9 cellular contexts compared by ENCODE assay signal in the genomic region with DNA sequence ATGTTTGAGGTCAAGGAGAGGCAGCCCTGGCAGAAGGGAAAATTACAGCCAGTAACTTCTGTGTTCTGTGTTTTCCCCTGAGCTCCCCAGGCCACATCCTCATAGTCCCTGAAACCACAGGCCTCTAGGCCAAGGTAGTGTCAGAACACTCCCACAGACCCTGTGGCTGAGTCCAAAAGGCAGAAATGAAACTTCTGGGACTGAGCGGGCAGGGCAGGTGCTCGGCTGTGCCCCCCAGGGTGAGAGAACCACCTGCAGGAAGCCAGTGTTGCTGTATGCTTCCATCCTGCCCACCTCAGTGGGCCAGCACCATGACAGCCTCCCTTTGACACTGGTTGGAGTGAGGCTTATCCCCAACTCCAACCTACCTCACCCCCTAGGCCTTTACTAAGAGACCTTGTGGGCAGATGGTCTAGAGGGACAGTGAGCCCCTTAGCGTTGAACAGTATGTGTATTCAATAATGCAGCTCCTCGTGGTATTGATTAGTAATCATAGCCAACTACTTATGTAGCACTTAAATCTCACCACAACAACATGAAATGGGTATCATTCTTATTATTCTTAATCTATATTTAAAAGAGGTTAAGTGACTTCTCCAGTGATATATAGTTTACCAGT. TPM values are rescaled to one million over a fixed set of nuclear protein-coding genes. Genes with fewer than 3 reads are reported as not detected.
DNase-seq lines count a peak whose midpoint lies in the region; ATAC-seq and TF ChIP-seq lines count a peak whose summit lies in the region.
"Had no signal": no experiment of that assay in that cellular context is flagged by ENCODE, and none has a peak within 500 bp of the region (broad histone marks: within the 10 kb centered on the region; RNA-seq: fewer than 3 reads in every experiment).

No MANE protein-coding gene starts in this region.

- no peak overlapping the region for H3K4me3 ChIP-seq in osteoblast (ENCODE audit: insufficient read depth, low read length)

- H3K9me3 ChIP-seq in osteoblast (ENCODE audit: low read depth, low read length) = no peaks in the 10 kb centered on the region

- DNase-seq in activated T-cell treated with anti-CD3 and anti-CD28 coated beads for 48 hours (ENCODE audit: low read depth) = peak; percentile 11
- DNase-seq in activated T-cell treated with anti-CD3 and anti-CD28 coated beads for 4 hours = no peak
- peak; percentile 13 for DNase-seq in OCI-M1 (lab: John Stamatoyannopoulos, UW)
- DNase-seq in stimulated activated naive B cell treated with anti-CD40 and anti-IgM and Interleukin-4, amounts not matched to agents 10 μg/mL and 1 μg/mL and 100 μg/mL, for 72 hours = peak; percentile 83
- no peak for DNase-seq in inferior parietal cortex (ENCODE audit: extremely low spot score)
- DNase-seq in osteoblast (ENCODE audit: insufficient read length, low spot score, missing footprints) = no peak
- DNase-seq in DMS114 treated with DMSO at 0.1 percent for 48 hours (lab: John Stamatoyannopoulos, UW; ENCODE audit: unreplicated experiment) = no peak
- DNase-seq: SHP77 had no signal

- H3K4me1 ChIP-seq in osteoblast (ENCODE audit: insufficient read depth, low read length) = no peaks in the 10 kb centered on the region

- no peak for TF ChIP-seq CTCF in osteoblast (IDR thresholded peaks at IDR 0.05; ENCODE audit: extremely low read depth, low read depth, low read length)

- peaks cover 13 to 15% of the 10 kb centered on the region in 2 donors for H3K9me3 Mint-ChIP-seq in stimulated activated naive B cell treated with anti-CD40 and anti-IgM and Interleukin-4, amounts not matched to agents 10 μg/mL and 1 μg/mL and 100 μg/mL, for 72 hours

- H3K27ac ChIP-seq in osteoblast (ENCODE audit: low read depth, low read length) = no peak overlapping the region

- H3K27ac Mint-ChIP-seq in stimulated activated naive B cell treated with anti-CD40 and anti-IgM and Interleukin-4, amounts not matched to agents 10 μg/mL and 1 μg/mL and 100 μg/mL, for 72 hours = peak overlapping the region; percentile 87

- H3K4me2 ChIP-seq in osteoblast (ENCODE audit: insufficient read depth, low read length) = no peak overlapping the region

- H3K36me3 ChIP-seq in osteoblast (ENCODE audit: insufficient read depth, low read length) = no peaks in the 10 kb centered on the region

- H3K27me3 ChIP-seq in osteoblast (ENCODE audit: insufficient read depth, low read length) = peaks cover 5% of the 10 kb centered on the region

- no peaks in the 10 kb centered on the region for H3K79me2 ChIP-seq in osteoblast (ENCODE audit: insufficient read depth, low read length)

- peak; percentile 60 for ATAC-seq in HG02938 (IDR thresholded peaks at IDR 0.05; ENCODE audit: unreplicated experiment)
- peak; percentile 97 to 99 for ATAC-seq in stimulated activated naive B cell treated with anti-CD40 and anti-IgM and Interleukin-4, amounts not matched to agents 10 μg/mL and 1 μg/mL and 100 μg/mL, for 72 hours (replicated peaks)

- no peaks in the 10 kb centered on the region for H4K20me1 ChIP-seq in osteoblast (ENCODE audit: insufficient read depth, low read length)

- peaks cover 62 to 81% of the 10 kb centered on the region in 2 donors for H3K36me3 Mint-ChIP-seq in stimulated activated naive B cell treated with anti-CD40 and anti-IgM and Interleukin-4, amounts not matched to agents 10 μg/mL and 1 μg/mL and 100 μg/mL, for 72 hours

- H3K27me3 Mint-ChIP-seq in stimulated activated naive B cell treated with anti-CD40 and anti-IgM and Interleukin-4, amounts not matched to agents 10 μg/mL and 1 μg/mL and 100 μg/mL, for 72 hours = no peaks in the 10 kb centered on the region

- H2AFZ ChIP-seq in osteoblast (ENCODE audit: low read length) = no peak overlapping the region

- H3K4me3 Mint-ChIP-seq in stimulated activated naive B cell treated with anti-CD40 and anti-IgM and Interleukin-4, amounts not matched to agents 10 μg/mL and 1 μg/mL and 100 μg/mL, for 72 hours = peak overlapping the region; percentile 10 to 30

- H3K4me1 Mint-ChIP-seq in stimulated activated naive B cell treated with anti-CD40 and anti-IgM and Interleukin-4, amounts not matched to agents 10 μg/mL and 1 μg/mL and 100 μg/mL, for 72 hours = peaks cover 59 to 88% of the 10 kb centered on the region in 2 donors

RNA-seq across cellular contexts. Expression of a gene that starts 30.3 kb away (rescaled TPM):
- not detected in 2 replicates for total RNA-seq in osteoblast

Comparison
In these comparisons a context has a peak if more than half of its experiments do, and no peak if none do; other contexts are left out.
1. DNase-seq: peak in activated T-cell treated with anti-CD3 and anti-CD28 coated beads for 48 hours (single experiment), OCI-M1 (single experiment) and stimulated activated naive B cell treated with anti-CD40 and anti-IgM and Interleukin-4, amounts not matched to agents 10 μg/mL and 1 μg/mL and 100 μg/mL, for 72 hours (single experiment); none in activated T-cell treated with anti-CD3 and anti-CD28 coated beads for 4 hours (single experiment), inferior parietal cortex (single experiment), osteoblast (single experiment) and DMS114 treated with DMSO at 0.1 percent for 48 hours (single experiment).